In genomic region chr17:47650525-47651522, GRCh38 we compare ENCODE assay signal across 1 cellular context.
TF ChIP-seq lines count a peak whose summit lies in the region.

No MANE protein-coding gene starts in this region.

TF ChIP-seq in K562, 482 proteins besides CTCF, POLR2A, EP300 and RAD21 (continued from another document and continues in another):
- no peak for TF ChIP-seq TCF7 (IDR thresholded peaks at IDR 0.05; ENCODE audit: borderline replicate concordance)
- TF ChIP-seq HDAC1 (IDR thresholded peaks at IDR 0.05), result peak in 1 of 2 experiments; percentile 87; a peak in 2 of 4 replicates
- TF ChIP-seq LEF1 (IDR thresholded peaks at IDR 0.05), result no peak
- peak; percentile 37; the same call in 1 of the 2 replicates for TF ChIP-seq POLR2H (tag; IDR thresholded peaks at IDR 0.05; ENCODE audit: low read depth)
- TF ChIP-seq TBP (optimal IDR thresholded peaks at IDR 0.05; ENCODE audit: low read depth, low read length), result peak; percentile 28
- TF ChIP-seq SREBF2 (CRISPR knock-in tag; IDR thresholded peaks at IDR 0.05), result no peak
- TF ChIP-seq ZNF398 (CRISPR knock-in tag; IDR thresholded peaks at IDR 0.05), result no peak
- no peak for TF ChIP-seq ZNF77 (CRISPR knock-in tag; IDR thresholded peaks at IDR 0.05)
- TF ChIP-seq ETV1 (tag; conservative IDR thresholded peaks at IDR 0.05; ENCODE audit: low read depth), result no peak
- no peak for TF ChIP-seq CAMTA2 (CRISPR knock-in tag; conservative IDR thresholded peaks at IDR 0.05)
- TF ChIP-seq RBM17 (IDR thresholded peaks at IDR 0.05; ENCODE audit: borderline replicate concordance, low read depth, low read length), result no peak
- TF ChIP-seq ZMIZ1 (IDR thresholded peaks at IDR 0.05; ENCODE audit: low read depth in 2 of 2, low read length in 2 of 2), result no peak
- TF ChIP-seq CHD7 (IDR thresholded peaks at IDR 0.05; ENCODE audit: low read depth, low read length), result no peak
- no peak for TF ChIP-seq MEF2A (IDR thresholded peaks at IDR 0.05; ENCODE audit: control insufficient read depth, low read depth, low read length)
- no peak for TF ChIP-seq TCFL5 (CRISPR knock-in tag; conservative IDR thresholded peaks at IDR 0.05)
- TF ChIP-seq NFYB (IDR thresholded peaks at IDR 0.05; ENCODE audit: extremely low read depth, insufficient read length), result peak; percentile 58
- TF ChIP-seq ESRRB (CRISPR knock-in tag; IDR thresholded peaks at IDR 0.05; ENCODE audit: borderline replicate concordance), result no peak
- no peak for TF ChIP-seq ZNF696 (CRISPR knock-in tag; conservative IDR thresholded peaks at IDR 0.05)
- TF ChIP-seq ELF4 (CRISPR knock-in tag; IDR thresholded peaks at IDR 0.05), result no peak
- peak in 1 of 2 experiments; percentile 29; a peak in 1 of 4 replicates for TF ChIP-seq TEAD1 (CRISPR knock-in tag; IDR thresholded peaks at IDR 0.05)
- no peak for TF ChIP-seq TRIM28 (IDR thresholded peaks at IDR 0.05)
- no peak for TF ChIP-seq MGA (IDR thresholded peaks at IDR 0.05)
- TF ChIP-seq ZZZ3 (IDR thresholded peaks at IDR 0.05), result no peak
- TF ChIP-seq GTF2B (IDR thresholded peaks at IDR 0.05; ENCODE audit: extremely low read depth, insufficient read length), result no peak
- no peak for TF ChIP-seq SNIP1 (IDR thresholded peaks at IDR 0.05; ENCODE audit: low read depth)
